In genomic region chr20:59031326-59032022, GRCh38 we compare ENCODE assay signal across 8 cellular contexts. TPM values are rescaled to one million over a fixed set of nuclear protein-coding genes. Genes with fewer than 3 reads are reported as not detected.
DNase-seq lines count a peak whose midpoint lies in the region; ATAC-seq and TF ChIP-seq lines count a peak whose summit lies in the region.

No MANE protein-coding gene starts in this region.

- peaks cover 76% of the 10 kb centered on the region for H3K4me1 Mint-ChIP-seq in activated T-cell treated with anti-CD3 and anti-CD28 coated beads, Interleukin-2, amount 50 U/mL, for 24 hours (ENCODE audit: low read depth)
- H3K4me1 Mint-ChIP-seq in T-helper 1 cell treated with Interleukin-12 subunit alpha and Interleukin-12 subunit beta and Interleukin-4 antibody, amounts not matched to agents 30 μg/mL and 1 μg/mL, for 36 hours (ENCODE audit: low read depth) = peaks cover 55% of the 10 kb centered on the region

- H3K36me3 ChIP-seq in skeletal muscle tissue (ENCODE audit: control insufficient read depth in 3 of 3, insufficient read depth in 3 of 3, low read length in 3 of 3) = peaks cover 21 to 55% (median 41%) of the 10 kb centered on the region in 3 donors

- TF ChIP-seq CTCF in fibroblast of the aortic adventitia (IDR thresholded peaks at IDR 0.05; ENCODE audit: insufficient read depth, low read length) = no peak

- H3K4me3 Mint-ChIP-seq in activated T-cell treated with anti-CD3 and anti-CD28 coated beads, Interleukin-2, amount 50 U/mL, for 24 hours = peak overlapping the region; percentile 95
- peak overlapping the region; percentile 92 for H3K4me3 Mint-ChIP-seq in T-helper 1 cell treated with Interleukin-12 subunit alpha and Interleukin-12 subunit beta and Interleukin-4 antibody, amounts not matched to agents 30 μg/mL and 1 μg/mL, for 36 hours

- H3K27ac ChIP-seq in skeletal muscle tissue (ENCODE audit: low read depth, low read length) = peak overlapping the region; percentile 82

- H3K9ac ChIP-seq in skeletal muscle tissue (ENCODE audit: low read depth in 1 of 3, low read length in 3 of 3) = peak overlapping the region; percentile 81 to 89 (median 88)

- H3K9me3 Mint-ChIP-seq in activated T-cell treated with anti-CD3 and anti-CD28 coated beads, Interleukin-2, amount 50 U/mL, for 24 hours = no peaks in the 10 kb centered on the region
- no peaks in the 10 kb centered on the region for H3K9me3 Mint-ChIP-seq in T-helper 1 cell treated with Interleukin-12 subunit alpha and Interleukin-12 subunit beta and Interleukin-4 antibody, amounts not matched to agents 30 μg/mL and 1 μg/mL, for 36 hours

- H3K9me3 ChIP-seq in skeletal muscle tissue (ENCODE audit: control insufficient read depth in 3 of 3, low read length in 3 of 3) = no peaks in the 10 kb centered on the region

- no peaks in the 10 kb centered on the region for H3K27me3 ChIP-seq in skeletal muscle tissue (ENCODE audit: control insufficient read depth in 3 of 3, insufficient read depth in 3 of 3, low read length in 3 of 3)

- H3K4me1 ChIP-seq in skeletal muscle tissue (ENCODE audit: control insufficient read depth in 3 of 3, insufficient read depth in 3 of 3, low read length in 3 of 3) = peaks cover 26 to 32% (median 29%) of the 10 kb centered on the region in 3 donors

- H3K4me3 ChIP-seq in fibroblast of the aortic adventitia (ENCODE audit: low read depth, low read length) (peak overlapping the region; percentile 69), skeletal muscle tissue (ENCODE audit: low read length in 3 of 3) (peak overlapping the region; percentile 84 to 90 (median 89))

- DNase-seq in activated T-cell treated with anti-CD3 and anti-CD28 coated beads, Interleukin-2, amount 50 U/mL, for 24 hours = no peak
- no peak for DNase-seq in activated T-cell treated with anti-CD3 and anti-CD28 coated beads, Interleukin-2, amount 50 U/mL, for 1 hour
- no peak for DNase-seq in fibroblast of the aortic adventitia (ENCODE audit: low read depth)
- DNase-seq in iPS-NIHi11 (ENCODE audit: low spot score) = no peak

- ATAC-seq in HG03045 (IDR thresholded peaks at IDR 0.05; ENCODE audit: unreplicated experiment) (no peak), GM21737 (IDR thresholded peaks at IDR 0.05; ENCODE audit: unreplicated experiment) (no peak)

- no peaks in the 10 kb centered on the region for H3K27me3 Mint-ChIP-seq in activated T-cell treated with anti-CD3 and anti-CD28 coated beads, Interleukin-2, amount 50 U/mL, for 24 hours
- no peaks in the 10 kb centered on the region for H3K27me3 Mint-ChIP-seq in T-helper 1 cell treated with Interleukin-12 subunit alpha and Interleukin-12 subunit beta and Interleukin-4 antibody, amounts not matched to agents 30 μg/mL and 1 μg/mL, for 36 hours (ENCODE audit: low read depth)

- H3K36me3 Mint-ChIP-seq in activated T-cell treated with anti-CD3 and anti-CD28 coated beads, Interleukin-2, amount 50 U/mL, for 24 hours (ENCODE audit: low read depth) = peaks cover 92% of the 10 kb centered on the region
- peaks cover 59% of the 10 kb centered on the region for H3K36me3 Mint-ChIP-seq in T-helper 1 cell treated with Interleukin-12 subunit alpha and Interleukin-12 subunit beta and Interleukin-4 antibody, amounts not matched to agents 30 μg/mL and 1 μg/mL, for 36 hours (ENCODE audit: low read depth)

- H3K27ac Mint-ChIP-seq in activated T-cell treated with anti-CD3 and anti-CD28 coated beads, Interleukin-2, amount 50 U/mL, for 24 hours = peak overlapping the region; percentile 98
- H3K27ac Mint-ChIP-seq in T-helper 1 cell treated with Interleukin-12 subunit alpha and Interleukin-12 subunit beta and Interleukin-4 antibody, amounts not matched to agents 30 μg/mL and 1 μg/mL, for 36 hours = peak overlapping the region; percentile 92

RNA-seq across cellular contexts. Expression of gene ATP5F1E, which starts 0.7 kb away (rescaled TPM):
- 34.4 and 43.6 TPM in 2 replicates for total RNA-seq in fibroblast of the aortic adventitia (ENCODE audit: low replicate concordance)
- 28.2 TPM for total RNA-seq in skeletal muscle tissue

RNA-seq across cellular contexts. Expression of gene PRELID3B, which starts 11.1 kb away (rescaled TPM):
- total RNA-seq in fibroblast of the aortic adventitia (ENCODE audit: low replicate concordance) = 28.7 and 75.7 TPM in 2 replicates
- total RNA-seq in skeletal muscle tissue = 38.6 TPM

RNA-seq across cellular contexts. Expression of gene TUBB1, which starts 12.2 kb away (rescaled TPM):
- total RNA-seq in fibroblast of the aortic adventitia (ENCODE audit: low replicate concordance) (not detected in 2 replicates), skeletal muscle tissue (1.0 TPM)

RNA-seq across cellular contexts. Expression of gene CTSZ, which starts 24.4 kb away (rescaled TPM):
- total RNA-seq in fibroblast of the aortic adventitia (ENCODE audit: low replicate concordance) (38.0 and 51.0 TPM in 2 replicates), skeletal muscle tissue (59.5 TPM)

RNA-seq across cellular contexts. Expression of gene NELFCD, which starts 50.4 kb away (rescaled TPM):
- total RNA-seq in fibroblast of the aortic adventitia (ENCODE audit: low replicate concordance) (14.4 and 46.1 TPM in 2 replicates), skeletal muscle tissue (41.2 TPM)
